In genomic region chr16:27067138-27067537, GRCh38 we compare ENCODE assay signal across 2 cellular contexts.
TF ChIP-seq lines count a peak whose summit lies in the region.

No MANE protein-coding gene starts in this region.

TF ChIP-seq in HepG2, 621 proteins besides CTCF, POLR2A, EP300 and RAD21:
- TF ChIP-seq FOSL1 (CRISPR knock-in tag; IDR thresholded peaks at IDR 0.05; ENCODE audit: borderline replicate concordance) (no peak), MEIS1 (CRISPR knock-in tag; IDR thresholded peaks at IDR 0.05; ENCODE audit: borderline replicate concordance) (no peak), MXD1 (CRISPR knock-in tag; IDR thresholded peaks at IDR 0.05) (no peak), KDM4B (CRISPR knock-in tag; IDR thresholded peaks at IDR 0.05) (no peak), TRAFD1 (CRISPR knock-in tag; IDR thresholded peaks at IDR 0.05; ENCODE audit: borderline replicate concordance) (no peak), SMC3 (IDR thresholded peaks at IDR 0.05; ENCODE audit: low read length) (no peak), HHEX (CRISPR knock-in tag; IDR thresholded peaks at IDR 0.05) (no peak), ZSCAN20 (CRISPR knock-in tag; IDR thresholded peaks at IDR 0.05; ENCODE audit: borderline replicate concordance) (no peak), HNF4A (CRISPR knock-in tag; IDR thresholded peaks at IDR 0.05) (no peak), KLF9 (CRISPR knock-in tag; IDR thresholded peaks at IDR 0.05; ENCODE audit: low read depth) (no peak), ZNF660 (CRISPR knock-in tag; IDR thresholded peaks at IDR 0.05; ENCODE audit: borderline replicate concordance, low read depth) (no peak), ZNF142 (CRISPR knock-in tag; IDR thresholded peaks at IDR 0.05) (no peak), ZNF451 (CRISPR knock-in tag; IDR thresholded peaks at IDR 0.05) (no peak), ZFAT (CRISPR knock-in tag; conservative IDR thresholded peaks at IDR 0.05) (no peak), MBNL3 (CRISPR knock-in tag; conservative IDR thresholded peaks at IDR 0.05) (no peak), MLLT10 (CRISPR knock-in tag; IDR thresholded peaks at IDR 0.05) (no peak), E2F5 (CRISPR knock-in tag; conservative IDR thresholded peaks at IDR 0.05) (no peak)

TF ChIP-seq in SK-N-SH, 30 proteins besides CTCF, POLR2A, EP300 and RAD21:
- TF ChIP-seq EZH2phosphoT487 (IDR thresholded peaks at IDR 0.05; ENCODE audit: borderline replicate concordance, low read depth) (no peak), MAX (IDR thresholded peaks at IDR 0.05; ENCODE audit: low read depth) (no peak), NFIC (IDR thresholded peaks at IDR 0.05; ENCODE audit: borderline replicate concordance) (no peak)
TF ChIP-seq in SK-N-SH: peak in this region for 0.
